In the genomic region with DNA sequence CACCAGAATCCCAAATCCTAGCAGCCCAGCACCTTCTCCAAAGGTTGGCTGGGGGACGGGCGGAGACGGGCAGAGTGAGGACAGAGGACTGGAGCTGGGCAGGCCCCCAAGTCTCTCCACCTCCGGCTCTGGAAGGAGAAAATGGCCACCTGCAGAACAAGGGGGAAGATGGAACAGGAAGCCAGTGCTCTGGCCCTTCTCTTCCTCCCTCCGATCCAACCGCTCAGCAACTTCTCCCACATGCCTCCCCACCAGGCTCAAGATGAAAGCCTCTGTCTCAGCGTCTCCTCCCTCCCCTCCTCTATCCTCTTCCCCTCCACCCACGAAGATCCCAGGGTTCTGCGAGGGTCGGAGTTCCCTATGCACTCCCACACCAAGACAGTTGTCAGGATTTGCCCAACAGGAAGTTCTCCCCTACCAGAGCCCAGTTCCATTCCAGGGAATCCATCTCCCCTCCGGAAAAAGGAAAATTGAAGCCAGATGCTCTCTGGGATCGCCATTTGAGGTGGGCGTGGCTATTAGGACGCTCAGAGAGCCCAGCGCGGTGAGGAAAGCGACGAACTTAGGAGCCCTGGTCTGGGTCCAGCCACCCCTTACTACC, we compare ENCODE assay signal across 9 cellular contexts. TPM values are rescaled to one million over a fixed set of nuclear protein-coding genes. Genes with fewer than 3 reads are reported as not detected.
DNase-seq lines count a peak whose midpoint lies in the region; ATAC-seq, FAIRE-seq and TF ChIP-seq lines count a peak whose summit lies in the region.
"Had no signal": no experiment of that assay in that cellular context is flagged by ENCODE, and none has a peak within 500 bp of the region (broad histone marks: within the 10 kb centered on the region; RNA-seq: fewer than 3 reads in every experiment).

No MANE protein-coding gene starts in this region.

- no peak for FAIRE-seq in D721Med (lab: Jason Lieb, UNC)

- intact Hi-C loops in left ventricle myocardium superior (cut with micrococcal nuclease) (no loop called here), prostate gland (cut with DNase I) (no loop called here)

- 26% methylated on average over 18 of the region's 18 CpGs for WGBS in prostate gland

- H3K36me3 ChIP-seq in prostate gland: no peaks in the 10 kb centered on the region
- H3K36me3 ChIP-seq: WERI-Rb-1 had no signal

- H3K27ac ChIP-seq in prostate gland: peak overlapping the region; percentile 32 to 50
- H3K27ac ChIP-seq: WERI-Rb-1 had no signal

- no peaks in the 10 kb centered on the region for H3K9me3 ChIP-seq in prostate gland

- H3K27me3 ChIP-seq in prostate gland (replicated peaks; ENCODE audit: insufficient read depth): no peaks in the 10 kb centered on the region

- ATAC-seq in left ventricle myocardium superior: peak; percentile 77
- ATAC-seq in HG02884 (IDR thresholded peaks at IDR 0.05; ENCODE audit: unreplicated experiment): no peak
- ATAC-seq in GM21825 (IDR thresholded peaks at IDR 0.05; ENCODE audit: unreplicated experiment): no peak

- H3K4me1 ChIP-seq in prostate gland (replicated peaks): no peaks in the 10 kb centered on the region

- H3K4me3 ChIP-seq in prostate gland: peak overlapping the region; percentile 17 to 30

- peak; percentile 50 for DNase-seq in D721Med (ENCODE audit: insufficient read length, low spot score)
- DNase-seq in SK-N-DZ (ENCODE audit: low spot score): peak; percentile 55
- peak; percentile 63 for DNase-seq in left ventricle myocardium superior
- no peak for DNase-seq in prostate gland (ENCODE audit: low spot score)
- no peak for DNase-seq in NCI-H226
- DNase-seq in NCI-H1436 treated with DMSO at 0.1 percent for 48 hours (lab: John Stamatoyannopoulos, UW): no peak

- no peak for TF ChIP-seq POLR2A in prostate gland (IDR thresholded peaks at IDR 0.05)

- no peak for TF ChIP-seq CTCF in D721Med (IDR thresholded peaks at IDR 0.05; ENCODE audit: insufficient read depth, missing control alignments)
- no peak for TF ChIP-seq CTCF in prostate gland (IDR thresholded peaks at IDR 0.05)

RNA-seq across cellular contexts. Expression of a gene that starts 20.0 kb away (rescaled TPM):
- polyA plus RNA-seq in SK-N-DZ (2014; cell fraction: cytosol; rRNA removed): 0.66 and 1.1 TPM in 2 replicates
- polyA plus RNA-seq in SK-N-DZ (2014; cell fraction: nucleus; rRNA removed): 0.11 and 0.15 TPM in 2 replicates
- total RNA-seq in left ventricle myocardium superior (34.0 TPM), prostate gland (10 to 100 TPM; 11.8 to 42.9 TPM)

RNA-seq across cellular contexts. Expression of a gene that starts 40.2 kb away (rescaled TPM):
- polyA plus RNA-seq in SK-N-DZ (2014; cell fraction: cytosol; rRNA removed): 130 and 163 TPM in 2 replicates
- 108 and 111 TPM in 2 replicates for polyA plus RNA-seq in SK-N-DZ (2014; cell fraction: nucleus; rRNA removed)
- total RNA-seq in left ventricle myocardium superior: 63.8 TPM
- 10 to 100 TPM; 38.7 to 51.6 TPM for total RNA-seq in prostate gland

Comparison
In these comparisons a context has a peak if more than half of its experiments do, and no peak if none do; other contexts are left out.
1. DNase-seq: peak in D721Med (single experiment), SK-N-DZ (single experiment) and left ventricle myocardium superior (single experiment); none in prostate gland (single experiment), NCI-H226 (single experiment) and NCI-H1436 treated with DMSO at 0.1 percent for 48 hours (single experiment).